ENCODE assay signal across 23 cellular contexts in the genomic region with DNA sequence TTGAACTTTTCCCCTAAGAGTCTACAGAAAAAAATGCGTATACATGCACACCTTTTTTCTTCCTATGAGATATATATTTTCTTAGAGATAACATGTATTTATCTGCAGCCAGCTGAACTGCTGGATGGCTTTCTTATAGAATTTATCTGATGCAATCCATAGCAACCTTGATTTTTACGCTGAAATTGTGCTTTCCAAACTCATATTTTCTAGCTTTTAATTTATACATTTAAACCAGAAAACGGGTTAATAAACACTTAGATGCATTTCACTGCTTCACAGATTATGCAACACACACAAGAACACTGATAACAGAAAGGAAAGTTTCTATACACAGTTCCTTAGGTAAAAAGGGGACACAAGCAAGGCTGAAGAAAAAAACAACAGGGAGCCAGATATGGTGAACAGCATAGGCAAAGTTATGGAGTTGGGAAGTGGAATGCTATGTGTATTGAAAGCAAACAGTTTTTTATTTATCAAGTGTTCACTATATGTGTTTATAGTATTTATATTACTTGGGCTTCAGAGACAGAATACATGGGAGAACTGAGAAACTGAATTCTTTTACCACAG.
"Had no signal": no experiment of that assay in that cellular context is flagged by ENCODE, and none has a peak within 500 bp of the region (broad histone marks: within the 10 kb centered on the region; RNA-seq: fewer than 3 reads in every experiment).

No MANE protein-coding gene starts in this region.

- H3K36me3 ChIP-seq: MG63, Peyer's patch, SJCRH30 had no signal

- H3K4me3 Mint-ChIP-seq: T-cell had no signal

- H3K27ac Mint-ChIP-seq: T-cell had no signal

- ATAC-seq: PC-3, Right ventricle myocardium inferior, T-cell had no signal

- H3K36me3 Mint-ChIP-seq: T-cell had no signal

- H3K4me1 ChIP-seq: Peyer's patch, SJCRH30 had no signal

- H3K27me3 ChIP-seq: Peyer's patch, SJCRH30 had no signal

- H3K4me3 ChIP-seq: MG63, Peyer's patch, SJCRH30 had no signal

- H3K4me1 Mint-ChIP-seq: T-cell had no signal

- H3K9me3 ChIP-seq: MG63, Peyer's patch, SJCRH30 had no signal

- DNase-seq: Karpas-422, KG1, MG63, NCI-H1092, NCI-H1105 treated with DMSO at 0.1 percent for 48 hours, NCI-H1417 treated with DMSO at 0.1 percent for 48 hours, NCI-H146, NCI-H1694 treated with DMSO at 0.1 percent for 48 hours, NCI-H2029, NCI-H2081 treated with DMSO at 0.1 percent for 48 hours, NCI-H2171, NCI-H226, NCI-H446, NCI-H510A, NCI-H524 treated with DMSO at 0.1 percent for 48 hours, NCI-H69, NCI-H774, PC-3, Peyer's patch, SHP77 treated with DMSO at 0.1 percent for 48 hours, SJCRH30, T-cell had no signal
